ENCODE assay signal across 22 cellular contexts in the genomic region with DNA sequence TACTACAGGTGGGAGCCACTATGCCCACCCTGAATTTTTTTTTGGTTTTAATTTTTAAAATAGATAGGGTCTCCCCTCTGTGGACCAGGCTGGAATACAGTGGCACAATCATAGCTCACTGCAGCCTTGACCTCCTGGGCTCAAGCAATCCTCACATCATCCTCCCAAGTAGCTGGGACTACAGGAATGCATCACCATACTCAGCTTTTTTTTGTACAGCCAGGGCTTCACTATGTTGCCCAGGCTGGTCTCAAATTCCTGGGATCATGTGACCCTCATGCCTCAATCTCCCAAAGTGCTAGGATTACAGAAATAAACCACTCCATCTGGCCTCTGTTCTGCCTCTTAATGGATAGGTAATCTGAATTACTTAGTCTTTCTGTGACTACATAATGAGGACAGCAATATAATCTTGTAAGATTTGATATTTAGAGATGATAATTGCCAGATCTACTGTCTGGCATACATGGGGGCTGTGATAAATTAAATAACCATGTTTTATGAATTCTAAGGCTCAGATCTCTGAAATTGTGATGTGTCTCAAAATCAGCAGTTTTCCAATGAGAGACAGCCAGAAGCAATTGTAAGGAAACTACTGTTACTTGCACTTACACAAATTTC. TPM values are rescaled to one million over a fixed set of nuclear protein-coding genes. Genes with fewer than 3 reads are reported as not detected.
DNase-seq lines count a peak whose midpoint lies in the region; ATAC-seq and TF ChIP-seq lines count a peak whose summit lies in the region.
"Had no signal": no experiment of that assay in that cellular context is flagged by ENCODE, and none has a peak within 500 bp of the region (broad histone marks: within the 10 kb centered on the region; RNA-seq: fewer than 3 reads in every experiment).

No MANE protein-coding gene starts in this region.

- H3K27ac Mint-ChIP-seq in CD4-positive, alpha-beta memory T cell = peak overlapping the region in 4 of 7 donors; percentile 5 to 53 (median 42)
- H3K27ac Mint-ChIP-seq in immature natural killer cell = peak overlapping the region in 4 of 6 donors; percentile 26 to 44 (median 36)
- H3K27ac Mint-ChIP-seq in effector memory CD8-positive, alpha-beta T cell = peak overlapping the region in 1 of 2 donors; percentile 44

- no peak for ATAC-seq in effector memory CD8-positive, alpha-beta T cell (replicated peaks)
- no peak for ATAC-seq in HG03097 (IDR thresholded peaks at IDR 0.05; ENCODE audit: low FRiP score, unreplicated experiment)
- ATAC-seq: HCT116, heart left ventricle, left lung, mucosa of descending colon had no signal

- no peaks in the 10 kb centered on the region for H3K27me3 Mint-ChIP-seq in CD4-positive, alpha-beta memory T cell
- H3K27me3 Mint-ChIP-seq in immature natural killer cell (ENCODE audit: low read depth in 3 of 3) = peaks cover 0 to 2% (median 2%) of the 10 kb centered on the region in 3 donors
- no peaks in the 10 kb centered on the region for H3K27me3 Mint-ChIP-seq in effector memory CD8-positive, alpha-beta T cell
- H3K27me3 Mint-ChIP-seq: brain had no signal

- POLR2A ChIA-PET in CD4-positive, alpha-beta memory T cell (lab: Charles Lee; ENCODE audit: partially characterized antibody) = no interaction called here

- no peaks in the 10 kb centered on the region for H3K36me3 ChIP-seq in CD4-positive, alpha-beta memory T cell (ENCODE audit: insufficient read depth, low read length)
- H3K36me3 ChIP-seq: heart left ventricle, left lung, neutrophil had no signal

- CTCF ChIA-PET in CD4-positive, alpha-beta memory T cell (lab: Charles Lee; ENCODE audit: partially characterized antibody) = no interaction called here

- no peak overlapping the region for H3K4me3 ChIP-seq in AG10803 (ENCODE audit: low read length)
- H3K4me3 ChIP-seq in CD4-positive, alpha-beta memory T cell (ENCODE audit: low read length in 2 of 2) = no peak overlapping the region
- H3K4me3 ChIP-seq: heart left ventricle, left lung, mucosa of descending colon, skin epidermis, tibial nerve had no signal

- H3K4me1 ChIP-seq in CD4-positive, alpha-beta memory T cell (ENCODE audit: insufficient read depth, low read length) = peaks cover 44% of the 10 kb centered on the region

- H3K36me3 Mint-ChIP-seq in CD4-positive, alpha-beta memory T cell = peaks cover 2 to 21% of the 10 kb centered on the region in 2 donors
- no peaks in the 10 kb centered on the region for H3K36me3 Mint-ChIP-seq in immature natural killer cell
- H3K36me3 Mint-ChIP-seq in effector memory CD8-positive, alpha-beta T cell (ENCODE audit: insufficient read depth) = peaks cover 15% of the 10 kb centered on the region

- no peaks in the 10 kb centered on the region for H3K27me3 ChIP-seq in CD4-positive, alpha-beta memory T cell (ENCODE audit: insufficient read depth, low read length)
- H3K27me3 ChIP-seq: heart left ventricle, left lung, neutrophil, tibial nerve had no signal

- no peaks in the 10 kb centered on the region for H3K9me3 Mint-ChIP-seq in CD4-positive, alpha-beta memory T cell
- H3K9me3 Mint-ChIP-seq in immature natural killer cell = no peaks in the 10 kb centered on the region
- H3K9me3 Mint-ChIP-seq in effector memory CD8-positive, alpha-beta T cell = no peaks in the 10 kb centered on the region

- DNase-seq in AG10803 (ENCODE audit: low read depth) (peak; percentile 15), NCI-H82 treated with DMSO at 0.1 percent for 48 hours (lab: John Stamatoyannopoulos, UW; ENCODE audit: unreplicated experiment) (peak; percentile 9), immature natural killer cell (no peak), dedifferentiated amniotic fluid mesenchymal stem cell (ENCODE audit: extremely low spot score) (no peak)
- no peak for DNase-seq in CD4-positive, alpha-beta memory T cell
- DNase-seq in effector memory CD8-positive, alpha-beta T cell = no peak
- DNase-seq: activated CD4-positive, alpha-beta T cell treated with anti-CD3 and anti-CD28 coated beads for 48 hours; cortex of kidney; left lung; mucosa of descending colon; NCI-H1417 treated with DMSO at 0.1 percent for 48 hours; NCI-H526 treated with DMSO at 0.1 percent for 48 hours; stimulated activated CD4-positive, alpha-beta T cell treated with anti-CD3 and anti-CD28 coated beads, Interleukin-2, amount 100 ng/mL, for 24 hours; stimulated activated naive CD4-positive, alpha-beta T cell had no signal

- no peaks in the 10 kb centered on the region for H3K9me3 ChIP-seq in CD4-positive, alpha-beta memory T cell (ENCODE audit: control insufficient read depth in 1 of 2, low read length in 2 of 2)
- H3K9me3 ChIP-seq: heart left ventricle, left lung, mucosa of descending colon, neutrophil, tibial nerve had no signal

- peaks cover 39 to 74% (median 53%) of the 10 kb centered on the region in 4 donors for H3K4me1 Mint-ChIP-seq in CD4-positive, alpha-beta memory T cell
- peaks cover 54 to 77% of the 10 kb centered on the region in 2 donors for H3K4me1 Mint-ChIP-seq in immature natural killer cell
- H3K4me1 Mint-ChIP-seq in effector memory CD8-positive, alpha-beta T cell (ENCODE audit: low read depth in 2 of 2) = peaks cover 24 to 41% of the 10 kb centered on the region in 2 donors

- intact Hi-C loops in CD4-positive, alpha-beta memory T cell (cut with micrococcal nuclease) = no loop called here

- no peak for TF ChIP-seq CTCF in AG10803 (conservative IDR thresholded peaks at IDR 0.05; ENCODE audit: low read length)

- H3K27ac ChIP-seq in CD4-positive, alpha-beta memory T cell (ENCODE audit: low read depth, low read length) = no peak overlapping the region
- H3K27ac ChIP-seq: heart left ventricle, left lung, neutrophil, RWPE1, skin epidermis, tibial nerve had no signal

- H3K4me3 Mint-ChIP-seq in CD4-positive, alpha-beta memory T cell = peak overlapping the region in 1 of 8 donors; percentile 56
- no peak overlapping the region for H3K4me3 Mint-ChIP-seq in immature natural killer cell
- no peak overlapping the region for H3K4me3 Mint-ChIP-seq in effector memory CD8-positive, alpha-beta T cell
- H3K4me3 Mint-ChIP-seq: brain had no signal

RNA-seq across cellular contexts. Expression of a gene that starts 26.7 kb away (rescaled TPM):
- total RNA-seq in CD4-positive, alpha-beta memory T cell = 10 to 100 TPM; 96.9 to 97.6 TPM
- 10 to 100 TPM; 27.4 to 56.6 TPM for polyA plus RNA-seq in CD4-positive, alpha-beta memory T cell
- polyA plus RNA-seq in immature natural killer cell = 10 to 100 TPM; 21.6 to 43.2 (median 23.7) TPM

Comparison
In these comparisons a context has a peak if more than half of its experiments do, and no peak if none do; other contexts are left out.
1. DNase-seq: peak in AG10803 (single experiment) and NCI-H82 treated with DMSO at 0.1 percent for 48 hours (single experiment); none in CD4-positive, alpha-beta memory T cell (0 of 5), immature natural killer cell (0 of 3), effector memory CD8-positive, alpha-beta T cell (0 of 3) and dedifferentiated amniotic fluid mesenchymal stem cell (single experiment).